Comparison of ENCODE assay signal across 22 cellular contexts in genomic region chr11:36371161-36371560, GRCh38.
"Had no signal": no experiment of that assay in that cellular context is flagged by ENCODE, and none has a peak within 500 bp of the region (broad histone marks: within the 10 kb centered on the region; RNA-seq: fewer than 3 reads in every experiment).

No MANE protein-coding gene starts in this region.

- H3K4me3 ChIP-seq: esophagus squamous epithelium, gastroesophageal sphincter, lung, psoas muscle, sigmoid colon, skin epidermis, stomach, thoracic aorta had no signal

- DNase-seq: effector memory CD8-positive, alpha-beta T cell; esophagus squamous epithelium; foreskin fibroblast; glutamatergic neuron; kidney; left cardiac atrium; left ventricle myocardium superior; mesenchymal stem cell; midbrain; naive thymus-derived CD4-positive, alpha-beta T cell; nephron progenitor cell; psoas muscle; sigmoid colon; stimulated activated CD4-positive, alpha-beta T cell treated with anti-CD3 and anti-CD28 coated beads, Interleukin-12 subunit alpha, Interleukin-12 subunit beta, amount 100 ng/mL, for 4 hours; stimulated activated naive CD4-positive, alpha-beta T cell; stomach; substantia nigra; trophoblast cell had no signal

- H3K36me3 ChIP-seq: esophagus squamous epithelium, gastroesophageal sphincter, sigmoid colon, stomach, thoracic aorta had no signal

- H3K27ac ChIP-seq: esophagus squamous epithelium, gastroesophageal sphincter, psoas muscle, sigmoid colon, skin epidermis, stomach, thoracic aorta had no signal

- H3K9me3 ChIP-seq: esophagus squamous epithelium, gastroesophageal sphincter, psoas muscle, sigmoid colon, stomach, thoracic aorta had no signal

- FAIRE-seq: kidney had no signal

- H3K4me1 ChIP-seq: psoas muscle had no signal

- ATAC-seq: effector memory CD8-positive, alpha-beta T cell; gastroesophageal sphincter; left cardiac atrium; left ventricle myocardium superior; naive thymus-derived CD4-positive, alpha-beta T cell; psoas muscle had no signal
